ENCODE assay signal across 14 cellular contexts in the genomic region with DNA sequence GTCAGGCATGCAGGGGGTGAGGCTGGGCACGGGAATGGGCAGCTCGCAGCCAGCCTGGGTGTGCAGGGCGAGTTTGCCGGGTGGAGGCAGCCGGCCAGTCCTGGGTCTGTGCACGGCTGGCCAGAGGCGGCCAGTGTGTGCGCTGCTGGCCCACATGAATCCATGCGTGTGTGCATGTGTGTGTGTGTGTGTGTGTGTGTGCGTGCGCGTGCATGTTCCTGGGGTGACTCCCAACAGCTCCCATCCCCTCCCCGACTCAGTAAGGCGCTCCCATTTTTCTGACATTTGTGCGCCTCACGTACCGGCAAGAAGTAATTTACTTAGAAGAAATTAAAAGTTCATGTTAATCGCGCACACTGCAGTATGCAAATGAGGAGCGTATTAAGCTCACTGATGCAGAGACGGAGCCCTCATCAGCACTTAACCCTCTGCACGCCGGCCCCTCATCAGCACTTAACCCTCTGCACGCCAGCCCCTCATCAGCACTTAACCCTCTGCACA. TPM values are rescaled to one million over a fixed set of nuclear protein-coding genes. Genes with fewer than 3 reads are reported as not detected.
A peak's percentile ranks its signal among the peaks of the same experiment; 100 is the strongest.
DNase-seq lines count a peak whose midpoint lies in the region; ATAC-seq and TF ChIP-seq lines count a peak whose summit lies in the region.
"Had no signal": no experiment of that assay in that cellular context is flagged by ENCODE, and none has a peak within 500 bp of the region (broad histone marks: within the 10 kb centered on the region; RNA-seq: fewer than 3 reads in every experiment).

No MANE protein-coding gene starts in this region.

- H3K4me1 ChIP-seq in BE2C, result no peaks in the 10 kb centered on the region

- H2AFZ ChIP-seq in neural cell (ENCODE audit: low read depth, low read length), result no peak overlapping the region
- H2AFZ ChIP-seq: GM23248 had no signal

- CTCF ChIA-PET in WTC11 (lab: Charles Lee), result interaction anchor here (1.5 kb wide), 1 partner anchor 301 kb away, joined by 5 read pairs; no protein-coding TSS in a partner anchor

- POLR2A ChIA-PET in WTC11 (lab: Charles Lee), result interaction anchor here (0.6 kb wide), 1 partner anchor 35 kb away, joined by 3 read pairs; no protein-coding TSS in a partner anchor

- no peaks in the 10 kb centered on the region for H3K79me2 ChIP-seq in neural cell (replicated peaks; ENCODE audit: insufficient read depth, low read length)

- H3K4me1 Mint-ChIP-seq in WTC11, result peaks cover 9% of the 10 kb centered on the region

- H3K9me3 Mint-ChIP-seq in WTC11, result no peaks in the 10 kb centered on the region

- no peaks in the 10 kb centered on the region for H3K36me3 Mint-ChIP-seq in WTC11

- H3K9me3 ChIP-seq in BE2C (no peaks in the 10 kb centered on the region), neural cell (ENCODE audit: low read length) (no peaks in the 10 kb centered on the region)

- peak; percentile 7 for DNase-seq in BE2C
- peak; percentile 65 for DNase-seq in NAMALWA (ENCODE audit: low spot score)
- DNase-seq in WTC11 (ENCODE audit: low spot score), result no peak
- DNase-seq in AML-193 (lab: John Stamatoyannopoulos, UW), result no peak
- no peak for DNase-seq in NCI-H446 treated with DMSO at 0.1 percent for 48 hours (lab: John Stamatoyannopoulos, UW)
- DNase-seq: C1 segment of cervical spinal cord; NCI-H1436; NCI-H2081; NCI-H69; NK-92 treated with Interleukin-12 subunit alpha and Interleukin-12 subunit beta, amount 100 ng/mL, for 24 hours; SHP77 treated with DMSO at 0.1 percent for 48 hours had no signal

- no peak for TF ChIP-seq EP300 in neural cell (conservative IDR thresholded peaks at IDR 0.05; ENCODE audit: poor library complexity, severe bottlenecking)

- H3K4me3 Mint-ChIP-seq in WTC11, result no peak overlapping the region

- peak overlapping the region; percentile 16 for H3K9ac ChIP-seq in neural cell (ENCODE audit: low read length)
- H3K9ac ChIP-seq: GM23248 had no signal

- H3K27me3 Mint-ChIP-seq in WTC11 (ENCODE audit: low read depth), result no peaks in the 10 kb centered on the region

- peaks cover 78% of the 10 kb centered on the region for H3K27me3 ChIP-seq in BE2C
- H3K27me3 ChIP-seq in neural cell (ENCODE audit: insufficient read depth, low read depth, low read length), result no peaks in the 10 kb centered on the region

- TF ChIP-seq CTCF in BE2C (IDR thresholded peaks at IDR 0.05; ENCODE audit: low read depth, low read length) (no peak), WTC11 (IDR thresholded peaks at IDR 0.05) (no peak), neural cell (IDR thresholded peaks at IDR 0.05; ENCODE audit: poor library complexity, severe bottlenecking) (no peak)

- H4K20me1 ChIP-seq in neural cell (ENCODE audit: insufficient read depth), result no peaks in the 10 kb centered on the region

- no peak overlapping the region for H3K4me3 ChIP-seq in BE2C (ENCODE audit: low read depth, low read length)
- no peak overlapping the region for H3K4me3 ChIP-seq in neural cell (ENCODE audit: low read length)
- H3K4me3 ChIP-seq: GM23248 had no signal

- no peaks in the 10 kb centered on the region for H3K9me2 ChIP-seq in neural cell (ENCODE audit: insufficient read depth, low read length)

- no peaks in the 10 kb centered on the region for H3F3A ChIP-seq in neural cell (ENCODE audit: insufficient read depth, low read length, poor library complexity, severe bottlenecking)

- no peak overlapping the region for H3K4me2 ChIP-seq in neural cell (ENCODE audit: low read length)

- H3K27ac Mint-ChIP-seq in WTC11, result no peak overlapping the region

- H3K27ac ChIP-seq in neural cell (ENCODE audit: low read length), result peak overlapping the region; percentile 12
- H3K27ac ChIP-seq: GM23248 had no signal

- no peak for TF ChIP-seq RAD21 in neural cell (conservative IDR thresholded peaks at IDR 0.05)

- ATAC-seq in WTC11 (no peak), GM18870 (IDR thresholded peaks at IDR 0.05; ENCODE audit: unreplicated experiment) (no peak)

- H3K36me3 ChIP-seq in BE2C (no peaks in the 10 kb centered on the region), neural cell (ENCODE audit: insufficient read depth, low read length) (no peaks in the 10 kb centered on the region)

TF ChIP-seq in WTC11, 78 proteins besides CTCF, POLR2A, EP300 and RAD21:
- TF ChIP-seq, protein P1, sequence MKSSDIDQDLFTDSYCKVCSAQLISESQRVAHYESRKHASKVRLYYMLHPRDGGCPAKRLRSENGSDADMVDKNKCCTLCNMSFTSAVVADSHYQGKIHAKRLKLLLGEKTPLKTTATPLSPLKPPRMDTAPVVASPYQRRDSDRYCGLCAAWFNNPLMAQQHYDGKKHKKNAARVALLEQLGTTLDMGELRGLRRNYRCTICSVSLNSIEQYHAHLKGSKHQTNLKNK (CRISPR knock-in tag; IDR thresholded peaks at IDR 0.05), result no peak
- 0 out of 2 replicates have a peak, but pooled peaks have one; percentile 7 for TF ChIP-seq NR2C2 (CRISPR knock-in tag; IDR thresholded peaks at IDR 0.05)

TF ChIP-seq in neural cell, 6 proteins besides CTCF, POLR2A, EP300 and RAD21:
- TF ChIP-seq POLR2AphosphoS5 (IDR thresholded peaks at IDR 0.05) (no peak), SMC3 (conservative IDR thresholded peaks at IDR 0.05; ENCODE audit: poor library complexity) (no peak), TAF1 (IDR thresholded peaks at IDR 0.05; ENCODE audit: low read depth) (no peak), EZH2 (IDR thresholded peaks at IDR 0.05; ENCODE audit: borderline replicate concordance, insufficient read depth, low read length, poor library complexity, severe bottlenecking) (no peak), MXI1 (conservative IDR thresholded peaks at IDR 0.05; ENCODE audit: poor library complexity, severe bottlenecking) (no peak)
- TF ChIP-seq, protein P2, sequence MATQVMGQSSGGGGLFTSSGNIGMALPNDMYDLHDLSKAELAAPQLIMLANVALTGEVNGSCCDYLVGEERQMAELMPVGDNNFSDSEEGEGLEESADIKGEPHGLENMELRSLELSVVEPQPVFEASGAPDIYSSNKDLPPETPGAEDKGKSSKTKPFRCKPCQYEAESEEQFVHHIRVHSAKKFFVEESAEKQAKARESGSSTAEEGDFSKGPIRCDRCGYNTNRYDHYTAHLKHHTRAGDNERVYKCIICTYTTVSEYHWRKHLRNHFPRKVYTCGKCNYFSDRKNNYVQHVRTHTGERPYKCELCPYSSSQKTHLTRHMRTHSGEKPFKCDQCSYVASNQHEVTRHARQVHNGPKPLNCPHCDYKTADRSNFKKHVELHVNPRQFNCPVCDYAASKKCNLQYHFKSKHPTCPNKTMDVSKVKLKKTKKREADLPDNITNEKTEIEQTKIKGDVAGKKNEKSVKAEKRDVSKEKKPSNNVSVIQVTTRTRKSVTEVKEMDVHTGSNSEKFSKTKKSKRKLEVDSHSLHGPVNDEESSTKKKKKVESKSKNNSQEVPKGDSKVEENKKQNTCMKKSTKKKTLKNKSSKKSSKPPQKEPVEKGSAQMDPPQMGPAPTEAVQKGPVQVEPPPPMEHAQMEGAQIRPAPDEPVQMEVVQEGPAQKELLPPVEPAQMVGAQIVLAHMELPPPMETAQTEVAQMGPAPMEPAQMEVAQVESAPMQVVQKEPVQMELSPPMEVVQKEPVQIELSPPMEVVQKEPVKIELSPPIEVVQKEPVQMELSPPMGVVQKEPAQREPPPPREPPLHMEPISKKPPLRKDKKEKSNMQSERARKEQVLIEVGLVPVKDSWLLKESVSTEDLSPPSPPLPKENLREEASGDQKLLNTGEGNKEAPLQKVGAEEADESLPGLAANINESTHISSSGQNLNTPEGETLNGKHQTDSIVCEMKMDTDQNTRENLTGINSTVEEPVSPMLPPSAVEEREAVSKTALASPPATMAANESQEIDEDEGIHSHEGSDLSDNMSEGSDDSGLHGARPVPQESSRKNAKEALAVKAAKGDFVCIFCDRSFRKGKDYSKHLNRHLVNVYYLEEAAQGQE (IDR thresholded peaks at IDR 0.05; ENCODE audit: borderline replicate concordance), result no peak

RNA-seq across cellular contexts. Expression of a gene that starts 55.4 kb away (rescaled TPM):
- 27.6 TPM for polyA plus RNA-seq in BE2C (2012; ENCODE audit: insufficient read depth, insufficient read length, low read depth)
- 22.9 to 29.5 TPM (median 26.4 TPM) in 3 replicates for total RNA-seq in WTC11 (2021)
- 20.8 and 37.0 TPM in 2 replicates for polyA plus RNA-seq in neural cell
- polyA minus RNA-seq in neural cell, result 22.3 and 23.1 TPM in 2 replicates

Comparison
In these comparisons a context has a peak if more than half of its experiments do, and no peak if none do; other contexts are left out.
1. DNase-seq: peak in BE2C (single experiment) and NAMALWA (single experiment); none in WTC11 (single experiment), AML-193 (0 of 2) and NCI-H446 treated with DMSO at 0.1 percent for 48 hours (single experiment).